23 cellular contexts compared by ENCODE assay signal in the genomic region with DNA sequence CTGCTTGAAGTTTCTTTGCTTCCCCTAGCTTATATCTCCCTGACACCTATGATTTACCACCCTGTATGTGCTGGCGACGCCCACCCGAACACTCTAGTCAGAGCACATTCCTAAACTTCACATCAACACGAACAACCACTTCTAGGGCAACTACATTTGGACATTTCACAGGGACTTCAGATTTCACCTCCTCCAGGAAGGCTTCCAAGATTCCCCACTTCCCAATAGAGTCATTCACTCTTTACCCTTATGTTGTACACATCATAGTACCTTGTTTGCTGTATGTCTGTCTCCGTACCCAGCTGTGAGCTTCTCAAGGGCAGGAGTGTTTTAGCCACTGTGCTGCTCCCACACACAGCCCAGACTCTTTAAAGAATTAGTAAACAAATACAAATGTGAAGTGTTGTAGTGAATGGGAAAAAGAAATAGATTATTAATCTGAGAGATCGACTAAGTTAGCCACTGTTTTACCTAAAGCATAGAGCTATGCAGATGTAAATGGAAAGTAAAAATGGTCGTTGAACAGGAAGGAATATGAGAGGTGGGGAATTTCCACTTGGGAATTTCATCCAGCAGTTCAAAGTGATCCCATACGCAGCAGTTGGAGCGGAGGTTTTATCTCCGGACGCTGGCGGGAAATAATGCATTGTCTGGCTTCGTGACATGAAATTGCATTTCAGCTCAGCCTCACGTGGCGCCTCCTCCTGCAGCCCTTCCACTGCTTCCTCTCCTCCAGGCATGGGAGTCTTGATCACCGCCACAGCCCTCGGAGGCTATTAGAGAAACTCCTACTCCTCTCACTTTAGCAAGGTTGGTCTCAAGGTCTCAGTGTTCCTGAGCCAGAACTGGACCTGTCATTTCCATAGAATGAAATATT.
DNase-seq lines count a peak whose midpoint lies in the region; ATAC-seq, FAIRE-seq and TF ChIP-seq lines count a peak whose summit lies in the region.
"Had no signal": no experiment of that assay in that cellular context is flagged by ENCODE, and none has a peak within 500 bp of the region (broad histone marks: within the 10 kb centered on the region; RNA-seq: fewer than 3 reads in every experiment).

No MANE protein-coding gene starts in this region.

- no peak overlapping the region for H3K27ac ChIP-seq in K562 (ENCODE audit: extremely low read depth, low read depth, low read length)
- no peak overlapping the region for H3K27ac ChIP-seq in endodermal cell (ENCODE audit: low read depth, low read length)
- peak overlapping the region in 1 of 2 donors; percentile 33 for H3K27ac ChIP-seq in left lung
- peak overlapping the region in 5 of 8 donors; percentile 9 to 48 (median 40) for H3K27ac ChIP-seq in spleen
- H3K27ac ChIP-seq: colonic mucosa, suprapubic skin had no signal

- H3K36me3 Mint-ChIP-seq in endodermal cell (ENCODE audit: low read depth): no peaks in the 10 kb centered on the region

- H3K27me3 ChIP-seq in K562 (ENCODE audit: control insufficient read depth in 2 of 2, insufficient read depth in 2 of 2, low read length in 2 of 2) (peaks cover 0 to 7% of the 10 kb centered on the region in 2 experiments; a peak in 1 of 5 replicates), endodermal cell (ENCODE audit: control insufficient read depth, insufficient read depth, low read length, poor library complexity, severe bottlenecking) (no peaks in the 10 kb centered on the region), left lung (peaks cover 0 to 8% of the 10 kb centered on the region in 2 donors), spleen (replicated peaks in 1 of 7) (no peaks in the 10 kb centered on the region)
- H3K27me3 ChIP-seq: colonic mucosa, heart left ventricle, Peyer's patch, suprapubic skin had no signal

- H3K27me3 Mint-ChIP-seq in endodermal cell (ENCODE audit: insufficient read depth): peaks cover 7% of the 10 kb centered on the region

- peaks cover 17% of the 10 kb centered on the region for H3K9me3 Mint-ChIP-seq in endodermal cell

- TF ChIP-seq RAD21 in K562 (CRISPR knock-in tag; conservative IDR thresholded peaks at IDR 0.05 in 1 of 2, IDR thresholded peaks at IDR 0.05 in 1 of 2): no peak

- H3K9ac ChIP-seq in K562 (ENCODE audit: insufficient read depth in 1 of 2, low read depth in 2 of 2, low read length in 2 of 2) (no peak overlapping the region), endodermal cell (ENCODE audit: extremely low read depth, low read length, poor library complexity, severe bottlenecking) (no peak overlapping the region)

- no peak overlapping the region for H3K4me3 ChIP-seq in K562
- no peak overlapping the region for H3K4me3 ChIP-seq in endodermal cell (ENCODE audit: low read length)
- H3K4me3 ChIP-seq in left lung: no peak overlapping the region
- no peak overlapping the region for H3K4me3 ChIP-seq in spleen
- H3K4me3 ChIP-seq: colonic mucosa, heart left ventricle, mucosa of descending colon, Peyer's patch, suprapubic skin had no signal

- H4K20me1 ChIP-seq in K562 (replicated peaks; ENCODE audit: control insufficient read depth, insufficient read depth, low read length): no peaks in the 10 kb centered on the region

- POLR2A ChIA-PET in K562 (lab: Yijun Ruan, JAX): no interaction called here

- no peak for TF ChIP-seq CTCF in K562 (IDR thresholded peaks at IDR 0.05 in 2 of 3, conservative IDR thresholded peaks at IDR 0.05 in 1 of 3; ENCODE audit: insufficient read depth in 2 of 3, low read depth in 1 of 3, low read length in 3 of 3)
- TF ChIP-seq CTCF in endodermal cell (conservative IDR thresholded peaks at IDR 0.05): no peak
- no peak for TF ChIP-seq CTCF in left lung (IDR thresholded peaks at IDR 0.05)
- TF ChIP-seq CTCF in spleen (IDR thresholded peaks at IDR 0.05 in 8 of 11, conservative IDR thresholded peaks at IDR 0.05 in 3 of 11): no peak

- H2AFZ ChIP-seq in K562 (ENCODE audit: low read depth, low read length): no peak overlapping the region

- H3K4me1 ChIP-seq in K562 (replicated peaks in 1 of 2; ENCODE audit: control insufficient read depth in 2 of 2, insufficient read depth in 2 of 2, low read length in 2 of 2) (no peaks in the 10 kb centered on the region; a peak in 1 of 5 replicates), endodermal cell (ENCODE audit: control insufficient read depth, insufficient read depth, low read length) (peaks cover 9% of the 10 kb centered on the region), left lung (no peaks in the 10 kb centered on the region), spleen (peaks cover 0 to 11% (median 2%) of the 10 kb centered on the region in 6 donors)
- H3K4me1 ChIP-seq: colonic mucosa, Peyer's patch had no signal

- H3K27ac Mint-ChIP-seq in endodermal cell: no peak overlapping the region
- H3K27ac Mint-ChIP-seq: activated CD8-positive, alpha-beta T cell treated with anti-CD3 and anti-CD28 coated beads for 36 hours had no signal

- no peak for ATAC-seq in K562
- ATAC-seq in left lung: peak; percentile 15
- ATAC-seq in GM21576 (IDR thresholded peaks at IDR 0.05; ENCODE audit: unreplicated experiment): no peak
- ATAC-seq: activated CD8-positive, alpha-beta T cell treated with anti-CD3 and anti-CD28 coated beads for 36 hours; left colon; mucosa of descending colon had no signal

- TF ChIP-seq POLR2A in K562 (conservative IDR thresholded peaks at IDR 0.05) (no peak), spleen (IDR thresholded peaks at IDR 0.05) (no peak)

- peaks cover 37% of the 10 kb centered on the region for H3K4me1 Mint-ChIP-seq in endodermal cell

- FAIRE-seq in K562 (lab: Jason Lieb, UNC): no peak
- no peak for FAIRE-seq in HTR-8/SVneo (lab: Jason Lieb, UNC)
- FAIRE-seq: D721Med, GM12891, TTC549 had no signal

- H3K79me2 ChIP-seq in K562 (ENCODE audit: control insufficient read depth, insufficient read depth, low read length): no peaks in the 10 kb centered on the region

- TF ChIP-seq EP300 in K562 (IDR thresholded peaks at IDR 0.05; ENCODE audit: low read length): no peak

- CTCF ChIA-PET in K562 (lab: Yijun Ruan, JAX; ENCODE audit: low intra/inter-chr PET ratio): no interaction called here

- no peak overlapping the region for H3K4me2 ChIP-seq in K562 (ENCODE audit: insufficient read depth, low read length)

- H3K9me1 ChIP-seq in K562 (ENCODE audit: control insufficient read depth, insufficient read depth, low read length): no peaks in the 10 kb centered on the region

- BruUV-seq in K562 (replicated peaks; lab: Mats Ljungman, UMichigan): no TSS peak

- no peak overlapping the region for H3K4me3 Mint-ChIP-seq in endodermal cell
- H3K4me3 Mint-ChIP-seq: activated CD8-positive, alpha-beta T cell treated with anti-CD3 and anti-CD28 coated beads for 36 hours; neural crest cell had no signal

- DNase-seq in K562 (ENCODE audit: extremely low read depth in 1 of 4, low spot score in 3 of 4) (no peak), endodermal cell (peak; percentile 32), left lung (no peak), spleen (no peak), HTR-8/SVneo (ENCODE audit: insufficient read length, low spot score) (no peak)
- no peak for DNase-seq in stimulated activated CD4-positive, alpha-beta T cell treated with anti-CD3 and anti-CD28 coated beads, Interleukin-1b, Interleukin-23, amount 100 ng/mL, for 48 hours
- DNase-seq: activated CD4-positive, CD25-positive, alpha-beta regulatory T cell treated with anti-CD3 and anti-CD28 coated beads, Interleukin-2, amount 50 U/mL, for 72 hours; activated CD8-positive, alpha-beta T cell treated with anti-CD3 and anti-CD28 coated beads for 36 hours; activated effector memory CD4-positive, alpha-beta T cell treated with anti-CD3 and anti-CD28 coated beads, Interleukin-2, amount 50 U/mL, for 16 hours; colonic mucosa; left colon; mucosa of descending colon; NCI-H1092; NCI-H187; NCI-H526 treated with DMSO at 0.1 percent for 48 hours; Peyer's patch had no signal

- in situ Hi-C loops in K562 (cut with MboI): no loop called here

- H3K36me3 ChIP-seq in K562 (ENCODE audit: control insufficient read depth, insufficient read depth, low read length) (no peaks in the 10 kb centered on the region), endodermal cell (ENCODE audit: control insufficient read depth, insufficient read depth, low read length) (no peaks in the 10 kb centered on the region), left lung (no peaks in the 10 kb centered on the region), spleen (no peaks in the 10 kb centered on the region)
- H3K36me3 ChIP-seq: colonic mucosa, heart left ventricle, Peyer's patch, suprapubic skin had no signal

- WGBS in K562 (ENCODE audit: insufficient coverage, low coverage, missing lambda C conversion rate): 0% methylated on average over 14 of the region's 17 CpGs
- WGBS in endodermal cell (ENCODE audit: insufficient coverage in 1 of 2, insufficient read length in 1 of 2), 2 experiments: 92 to 94% methylated on average over 15 to 17 of the region's 17 CpGs
- WGBS in spleen, 5 donors: 64 to 75% (median 69%) methylated on average over 17 of the region's 17 CpGs

- intact Hi-C loops in K562 (cut with micrococcal nuclease) (no loop called here), left lung (cut with DNase I) (no loop called here), spleen (cut with DNase I; ENCODE audit: low total_unique reads) (no loop called here)

- H3K9me3 ChIP-seq in K562 (replicated peaks; ENCODE audit: control insufficient read depth, insufficient read depth, low read depth, low read length) (no peaks in the 10 kb centered on the region), endodermal cell (ENCODE audit: control insufficient read depth, low read length) (peaks cover 10% of the 10 kb centered on the region), left lung (no peaks in the 10 kb centered on the region), spleen (no peaks in the 10 kb centered on the region)
- H3K9me3 ChIP-seq: colonic mucosa, heart left ventricle, mucosa of descending colon, Peyer's patch, suprapubic skin had no signal

TF ChIP-seq in K562, 482 proteins besides CTCF, POLR2A, EP300 and RAD21 (continues in another document):
- peak; percentile 68 for TF ChIP-seq ZFP36 (IDR thresholded peaks at IDR 0.05; ENCODE audit: low read depth, low read length, partially characterized antibody)
- TF ChIP-seq CREB5 (CRISPR knock-in tag; IDR thresholded peaks at IDR 0.05): no peak
- no peak for TF ChIP-seq RBM15 (IDR thresholded peaks at IDR 0.05; ENCODE audit: insufficient read depth, low read length)

Comparison
In these comparisons a context has a peak if more than half of its experiments do, and no peak if none do; other contexts are left out.
1. H3K27ac ChIP-seq: peak in spleen (5 of 8); none in K562 (single experiment) and endodermal cell (single experiment).